17 cellular contexts compared by ENCODE assay signal in the genomic region with DNA sequence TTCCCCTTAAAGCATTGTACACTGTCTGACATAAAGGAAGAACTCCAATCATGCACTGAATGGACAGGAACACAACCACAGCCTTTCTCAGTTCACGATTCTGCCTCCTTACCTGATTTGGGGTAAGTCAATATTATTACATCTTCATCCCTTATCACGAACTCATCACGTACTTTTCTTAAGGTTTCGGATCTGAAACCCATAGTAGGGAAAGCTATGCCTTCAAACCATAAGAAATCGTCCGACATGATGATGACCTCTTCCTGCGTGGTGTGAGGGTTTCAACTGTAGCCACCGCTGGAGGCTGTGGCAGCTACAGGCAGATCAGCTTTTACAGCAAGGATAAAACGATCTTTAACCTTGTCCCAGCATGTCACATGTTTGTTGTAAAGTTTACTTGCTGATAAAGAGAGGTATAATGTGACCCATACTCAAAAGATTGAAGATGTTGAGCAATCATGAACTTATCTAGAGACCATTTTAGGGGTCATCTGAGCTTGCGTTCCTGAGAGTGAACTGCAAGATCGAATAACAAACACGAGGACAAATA. TPM values are rescaled to one million over a fixed set of nuclear protein-coding genes. Genes with fewer than 3 reads are reported as not detected.
"Had no signal": no experiment of that assay in that cellular context is flagged by ENCODE, and none has a peak within 500 bp of the region (broad histone marks: within the 10 kb centered on the region; RNA-seq: fewer than 3 reads in every experiment).

A gene with protein sequence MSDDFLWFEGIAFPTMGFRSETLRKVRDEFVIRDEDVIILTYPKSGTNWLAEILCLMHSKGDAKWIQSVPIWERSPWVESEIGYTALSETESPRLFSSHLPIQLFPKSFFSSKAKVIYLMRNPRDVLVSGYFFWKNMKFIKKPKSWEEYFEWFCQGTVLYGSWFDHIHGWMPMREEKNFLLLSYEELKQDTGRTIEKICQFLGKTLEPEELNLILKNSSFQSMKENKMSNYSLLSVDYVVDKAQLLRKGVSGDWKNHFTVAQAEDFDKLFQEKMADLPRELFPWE (minus strand): TSS at position 306 of the 550 bp plus-strand sequence. CDS start 58 bp downstream, at position 248.

- H3K36me3 Mint-ChIP-seq: immature natural killer cell; stimulated activated naive B cell treated with anti-CD40 and anti-IgM and Interleukin-4, amounts not matched to agents 10 μg/mL and 1 μg/mL and 100 μg/mL, for 72 hours had no signal

- H3K4me3 Mint-ChIP-seq: activated CD4-positive, alpha-beta memory T cell treated with anti-CD3 and anti-CD28 coated beads, Interleukin-2, amount 10 ng/mL, durations not matched to agents 7 days and 5 days; activated T-cell treated with anti-CD3 and anti-CD28 coated beads, Interleukin-2, amount 50 U/mL, for 24 hours; immature natural killer cell; stimulated activated naive B cell treated with anti-CD40 and anti-IgM and Interleukin-4, amounts not matched to agents 10 μg/mL and 1 μg/mL and 100 μg/mL, for 72 hours had no signal

- H3K4me1 ChIP-seq: foreskin keratinocyte, tibial artery had no signal

- H3K9me3 ChIP-seq: ovary, tibial artery had no signal

- H3K9me3 Mint-ChIP-seq: activated CD4-positive, alpha-beta memory T cell treated with anti-CD3 and anti-CD28 coated beads, Interleukin-2, amount 10 ng/mL, durations not matched to agents 7 days and 5 days; activated T-cell treated with anti-CD3 and anti-CD28 coated beads, Interleukin-2, amount 50 U/mL, for 24 hours; immature natural killer cell; stimulated activated naive B cell treated with anti-CD40 and anti-IgM and Interleukin-4, amounts not matched to agents 10 μg/mL and 1 μg/mL and 100 μg/mL, for 72 hours had no signal

- DNase-seq: activated CD4-positive, alpha-beta memory T cell treated with anti-CD3 and anti-CD28 coated beads, Interleukin-2, amount 10 ng/mL, durations not matched to agents 7 days and 5 days; activated CD4-positive, alpha-beta T cell treated with anti-CD3 and anti-CD28 coated beads for 4 hours; activated naive CD4-positive, alpha-beta T cell treated with anti-CD3 and anti-CD28 coated beads, Interleukin-2, amount 50 U/mL, for 16 hours; activated T-cell treated with anti-CD3 and anti-CD28 coated beads, Interleukin-2, amount 50 U/mL, for 24 hours; foreskin keratinocyte; head of caudate nucleus; immature natural killer cell; midbrain; ovary; stimulated activated CD4-positive, alpha-beta T cell treated with anti-CD3 and anti-CD28 coated beads, Interleukin-15, amount 100 ng/mL, for 24 hours; stimulated activated CD4-positive, alpha-beta T cell treated with anti-CD3 and anti-CD28 coated beads, Interleukin-4, amount 100 ng/mL, for 1 hour; stimulated activated naive B cell treated with anti-CD40 and anti-IgM and Interleukin-4, amounts not matched to agents 10 μg/mL and 1 μg/mL and 100 μg/mL, for 72 hours; T-helper 2 cell; tibial artery had no signal

- H3K4me1 Mint-ChIP-seq: activated CD4-positive, alpha-beta memory T cell treated with anti-CD3 and anti-CD28 coated beads, Interleukin-2, amount 10 ng/mL, durations not matched to agents 7 days and 5 days; immature natural killer cell; stimulated activated naive B cell treated with anti-CD40 and anti-IgM and Interleukin-4, amounts not matched to agents 10 μg/mL and 1 μg/mL and 100 μg/mL, for 72 hours had no signal

- H3K36me3 ChIP-seq: cardiac muscle cell, ovary, tibial artery had no signal

- ATAC-seq: foreskin keratinocyte; stimulated activated naive B cell treated with anti-CD40 and anti-IgM and Interleukin-4, amounts not matched to agents 10 μg/mL and 1 μg/mL and 100 μg/mL, for 72 hours had no signal

- H3K27ac ChIP-seq: cardiac muscle cell, foreskin keratinocyte, ovary, tibial artery had no signal

- H3K27me3 ChIP-seq: cardiac muscle cell, ovary had no signal

- H3K27ac Mint-ChIP-seq: activated CD4-positive, alpha-beta memory T cell treated with anti-CD3 and anti-CD28 coated beads, Interleukin-2, amount 10 ng/mL, durations not matched to agents 7 days and 5 days; activated T-cell treated with anti-CD3 and anti-CD28 coated beads, Interleukin-2, amount 50 U/mL, for 24 hours; immature natural killer cell; stimulated activated naive B cell treated with anti-CD40 and anti-IgM and Interleukin-4, amounts not matched to agents 10 μg/mL and 1 μg/mL and 100 μg/mL, for 72 hours had no signal

- H3K4me3 ChIP-seq: cardiac muscle cell, lung, ovary, tibial artery had no signal

RNA-seq across cellular contexts. Expression of the gene that starts here (rescaled TPM):
- total RNA-seq: activated CD4-positive, alpha-beta memory T cell treated with anti-CD3 and anti-CD28 coated beads, Interleukin-2, amount 10 ng/mL, durations not matched to agents 7 days and 5 days; cardiac muscle cell; foreskin keratinocyte; subcutaneous adipose tissue had no signal
- polyA plus RNA-seq: foreskin keratinocyte, immature natural killer cell had no signal
